In genomic region chr17:50431219-50431618, GRCh38 we compare ENCODE assay signal across 19 cellular contexts. TPM values are rescaled to one million over a fixed set of nuclear protein-coding genes. Genes with fewer than 3 reads are reported as not detected.
DNase-seq lines count a peak whose midpoint lies in the region; TF ChIP-seq lines count a peak whose summit lies in the region.
"Had no signal": no experiment of that assay in that cellular context is flagged by ENCODE, and none has a peak within 500 bp of the region (broad histone marks: within the 10 kb centered on the region; RNA-seq: fewer than 3 reads in every experiment).

No MANE protein-coding gene starts in this region.

- no peaks in the 10 kb centered on the region for H3K9me3 ChIP-seq in Caco-2
- H3K9me3 ChIP-seq: A549, Peyer's patch had no signal

- POLR2A ChIA-PET in Caco-2 (lab: Charles Lee) = interaction anchor here (0.6 to 1.4 kb wide), 3 partner anchors 12 to 34 kb away, joined by 3 to 5 read pairs (median 5); partner anchors contain the start of gene LRRC59

- no peaks in the 10 kb centered on the region for H3K27me3 Mint-ChIP-seq in Caco-2 (ENCODE audit: insufficient read depth, unreplicated experiment)

- DNase-seq in Caco-2 (peak; percentile 66 to 71), NCI-H69 (lab: John Stamatoyannopoulos, UW) (peak; percentile 59), left kidney (ENCODE audit: low read depth, low spot score) (peak; percentile 87), renal cortical epithelial cell (ENCODE audit: low read depth) (peak; percentile 33), NCI-H1092 (lab: John Stamatoyannopoulos, UW) (no peak), GM19238 (ENCODE audit: insufficient read length, low spot score) (no peak), Kasumi-1 (lab: John Stamatoyannopoulos, UW) (no peak)
- no peak for DNase-seq in activated CD8-positive, alpha-beta memory T cell treated with anti-CD3 and anti-CD28 coated beads, Interleukin-2, amount 50 U/mL, for 48 hours
- DNase-seq: DND-41, GF-D8, KBM-7, NCI-H1092 treated with DMSO at 0.1 percent for 48 hours, NCI-H1694, NCI-H2107, Peyer's patch, SIG-M5 had no signal

- peak overlapping the region; percentile 0 for H3K27ac Mint-ChIP-seq in Caco-2 (ENCODE audit: unreplicated experiment)
- H3K27ac Mint-ChIP-seq: CD14-positive monocyte had no signal

- H3K9me3 Mint-ChIP-seq in Caco-2 (ENCODE audit: unreplicated experiment) = no peaks in the 10 kb centered on the region
- H3K9me3 Mint-ChIP-seq: CD14-positive monocyte had no signal

- CTCF ChIA-PET in Caco-2 (lab: Charles Lee) = interaction anchor here (1.1 to 4.9 kb wide), 3 partner anchors 12 to 48 kb away, joined by 6 to 39 read pairs (median 13); partner anchors contain the start of genes LRRC59 and RSAD1

- H3K27me3 ChIP-seq in Caco-2 (replicated peaks; ENCODE audit: control insufficient read depth, insufficient read depth, low read length) = no peaks in the 10 kb centered on the region
- H3K27me3 ChIP-seq: Peyer's patch had no signal

- no peak overlapping the region for H3K4me3 ChIP-seq in Caco-2 (ENCODE audit: low read depth, low read length)
- H3K4me3 ChIP-seq: A549, Peyer's patch had no signal

- intact Hi-C loops in Caco-2 (cut with micrococcal nuclease; ENCODE audit: unreplicated experiment) = no loop called here

- peaks cover 49% of the 10 kb centered on the region for H3K4me1 ChIP-seq in Caco-2

- H3K4me1 Mint-ChIP-seq in Caco-2 (ENCODE audit: low read depth, unreplicated experiment) = peaks cover 32% of the 10 kb centered on the region

- H3K36me3 ChIP-seq in Caco-2 (ENCODE audit: control insufficient read depth, insufficient read depth, low read length) = no peaks in the 10 kb centered on the region

- H3K36me3 Mint-ChIP-seq in Caco-2 (ENCODE audit: insufficient read depth, unreplicated experiment) = peaks cover 32% of the 10 kb centered on the region

- H3K4me3 Mint-ChIP-seq in Caco-2 (ENCODE audit: unreplicated experiment) = no peak overlapping the region
- H3K4me3 Mint-ChIP-seq: CD14-positive monocyte had no signal

- no TSS peak for BruUV-seq in Caco-2 (replicated peaks; lab: Mats Ljungman, UMichigan)

- TF ChIP-seq CTCF in Caco-2 (IDR thresholded peaks at IDR 0.05; ENCODE audit: insufficient read depth in 1 of 2, low read depth in 1 of 2, low read length in 1 of 2, severe bottlenecking in 1 of 2, unreplicated experiment in 1 of 2) = no peak

RNA-seq across cellular contexts. Expression of gene ACSF2, which starts 5.2 kb away (rescaled TPM):
- 135 and 161 TPM in 2 replicates for total RNA-seq in Caco-2 (2022)
- total RNA-seq in renal cortical epithelial cell = 32.5 and 44.5 TPM in 2 replicates

RNA-seq across cellular contexts. Expression of gene LRRC59, which starts 33.9 kb away (rescaled TPM):
- total RNA-seq in Caco-2 (2022) (324 and 336 TPM in 2 replicates), renal cortical epithelial cell (141 and 219 TPM in 2 replicates)

RNA-seq across cellular contexts. Expression of gene CHAD, which starts 37.5 kb away (rescaled TPM):
- total RNA-seq in Caco-2 (2022) = not detected in 2 replicates
- total RNA-seq in renal cortical epithelial cell = not detected in 2 replicates
- total RNA-seq: M059J had no signal

RNA-seq across cellular contexts. Expression of gene RSAD1, which starts 47.4 kb away (rescaled TPM):
- total RNA-seq in Caco-2 (2022) (85.3 and 93.9 TPM in 2 replicates), renal cortical epithelial cell (9.2 and 14.6 TPM in 2 replicates)

RNA-seq across cellular contexts. Expression of gene EME1, which starts 58.2 kb away (rescaled TPM):
- total RNA-seq in Caco-2 (2022) (43.5 and 48.5 TPM in 2 replicates), renal cortical epithelial cell (0.55 and 5.9 TPM in 2 replicates)

Comparison
In these comparisons a context has a peak if more than half of its experiments do, and no peak if none do; other contexts are left out.
1. DNase-seq: peak in Caco-2 (2 of 2), NCI-H69 (single experiment), left kidney (single experiment) and renal cortical epithelial cell (single experiment); none in NCI-H1092 (single experiment), GM19238 (single experiment), activated CD8-positive, alpha-beta memory T cell treated with anti-CD3 and anti-CD28 coated beads, Interleukin-2, amount 50 U/mL, for 48 hours (single experiment) and Kasumi-1 (0 of 2).